1 cellular context compared by ENCODE assay signal in genomic region chr7:73734619-73735525, GRCh38.
TF ChIP-seq lines count a peak whose summit lies in the region.

No MANE protein-coding gene starts in this region.

TF ChIP-seq in HepG2, 621 proteins besides CTCF, POLR2A, EP300 and RAD21 (continued from another document and continues in another):
- TF ChIP-seq ZNF609 (CRISPR knock-in tag; IDR thresholded peaks at IDR 0.05; ENCODE audit: borderline replicate concordance), result no peak
- TF ChIP-seq GZF1 (CRISPR knock-in tag; IDR thresholded peaks at IDR 0.05), result no peak
- TF ChIP-seq ZNF749 (CRISPR knock-in tag; IDR thresholded peaks at IDR 0.05; ENCODE audit: borderline replicate concordance), result no peak
- 0 out of 2 replicates have a peak, but pooled peaks have one; percentile 15 for TF ChIP-seq FOXP4 (CRISPR knock-in tag; IDR thresholded peaks at IDR 0.05)
- no peak for TF ChIP-seq ETS1 (CRISPR knock-in tag; IDR thresholded peaks at IDR 0.05)
- no peak for TF ChIP-seq NPAS2 (CRISPR knock-in tag; IDR thresholded peaks at IDR 0.05; ENCODE audit: borderline replicate concordance)
- TF ChIP-seq NR2C2 (CRISPR knock-in tag; IDR thresholded peaks at IDR 0.05; ENCODE audit: borderline replicate concordance), result no peak
- 0 out of 2 replicates have a peak, but pooled peaks have one; percentile 52 for TF ChIP-seq POGZ (CRISPR knock-in tag; IDR thresholded peaks at IDR 0.05)
- TF ChIP-seq LCORL (IDR thresholded peaks at IDR 0.05), result no peak
- peak; percentile 48; the same call in 1 of the 2 replicates for TF ChIP-seq LCORL (CRISPR knock-in tag; IDR thresholded peaks at IDR 0.05)
- TF ChIP-seq EHMT2 (IDR thresholded peaks at IDR 0.05; ENCODE audit: borderline replicate concordance, low read depth, low read length), result no peak
- TF ChIP-seq PHF5A (CRISPR knock-in tag; IDR thresholded peaks at IDR 0.05; ENCODE audit: low read depth, unreplicated experiment), result peak; percentile 78
- TF ChIP-seq NR2F6 (IDR thresholded peaks at IDR 0.05), result no peak
- TF ChIP-seq NR2F6 (CRISPR knock-in tag; IDR thresholded peaks at IDR 0.05), result 0 out of 2 replicates have a peak, but pooled peaks have one; percentile 17
- TF ChIP-seq FOXJ3 (CRISPR knock-in tag; IDR thresholded peaks at IDR 0.05; ENCODE audit: borderline replicate concordance), result no peak
- no peak for TF ChIP-seq FLYWCH1 (CRISPR knock-in tag; IDR thresholded peaks at IDR 0.05)
- TF ChIP-seq MTERF4 (CRISPR knock-in tag; IDR thresholded peaks at IDR 0.05), result 0 out of 2 replicates have a peak, but pooled peaks have one; percentile 60
- peak; percentile 61 for TF ChIP-seq FOSL2 (CRISPR knock-in tag; IDR thresholded peaks at IDR 0.05)
- TF ChIP-seq ZZZ3 (CRISPR knock-in tag; IDR thresholded peaks at IDR 0.05; ENCODE audit: borderline replicate concordance), result peak; percentile 43; the same call in 1 of the 2 replicates
- peak; percentile 59 for TF ChIP-seq TEAD3 (CRISPR knock-in tag; optimal IDR thresholded peaks at IDR 0.05; ENCODE audit: borderline replicate concordance)
- TF ChIP-seq NCOA1 (CRISPR knock-in tag; IDR thresholded peaks at IDR 0.05), result no peak
- TF ChIP-seq SAP130 (CRISPR knock-in tag; IDR thresholded peaks at IDR 0.05; ENCODE audit: low read depth), result peak; percentile 80
- no peak for TF ChIP-seq NFIC (IDR thresholded peaks at IDR 0.05; ENCODE audit: low read length)
- no peak for TF ChIP-seq CBX2 (IDR thresholded peaks at IDR 0.05; ENCODE audit: low read depth, low read length)
- TF ChIP-seq CBX2 (CRISPR knock-in tag; IDR thresholded peaks at IDR 0.05; ENCODE audit: low read depth), result no peak
- TF ChIP-seq NFATC3 (CRISPR knock-in tag; IDR thresholded peaks at IDR 0.05), result no peak
- TF ChIP-seq RCOR2 (CRISPR knock-in tag; IDR thresholded peaks at IDR 0.05), result peak; percentile 57; the same call in 1 of the 2 replicates
- TF ChIP-seq ZNF512B (CRISPR knock-in tag; IDR thresholded peaks at IDR 0.05; ENCODE audit: borderline replicate concordance), result peak; percentile 43; the same call in 1 of the 2 replicates
- peak; percentile 21; the same call in 1 of the 2 replicates for TF ChIP-seq ZFP90 (CRISPR knock-in tag; IDR thresholded peaks at IDR 0.05; ENCODE audit: borderline replicate concordance)
- no peak for TF ChIP-seq ZFYVE20 (CRISPR knock-in tag; IDR thresholded peaks at IDR 0.05; ENCODE audit: borderline replicate concordance, low read depth)
- TF ChIP-seq SMC3 (IDR thresholded peaks at IDR 0.05; ENCODE audit: low read length), result peak; percentile 57
- TF ChIP-seq HNRNPL (IDR thresholded peaks at IDR 0.05; ENCODE audit: low read depth, low read length), result 0 out of 2 replicates have a peak, but pooled peaks have one; percentile 45
- TF ChIP-seq JUND (CRISPR knock-in tag; IDR thresholded peaks at IDR 0.05), result no peak
- no peak for TF ChIP-seq SP1 (IDR thresholded peaks at IDR 0.05)
- TF ChIP-seq SP1 (CRISPR knock-in tag; IDR thresholded peaks at IDR 0.05), result peak; percentile 82
- TF ChIP-seq GABPA (IDR thresholded peaks at IDR 0.05; ENCODE audit: low read depth, low read length), result no peak
- peak; percentile 70 for TF ChIP-seq GABPA (CRISPR knock-in tag; IDR thresholded peaks at IDR 0.05; ENCODE audit: low read depth)
- peak; percentile 41; the same call in 1 of the 2 replicates for TF ChIP-seq PATZ1 (CRISPR knock-in tag; IDR thresholded peaks at IDR 0.05)
- TF ChIP-seq ZNF17 (CRISPR knock-in tag; IDR thresholded peaks at IDR 0.05), result no peak
- peak; percentile 47; the same call in 1 of the 2 replicates for TF ChIP-seq TSC22D2 (CRISPR knock-in tag; IDR thresholded peaks at IDR 0.05; ENCODE audit: borderline replicate concordance)
- TF ChIP-seq ZNF138 (CRISPR knock-in tag; IDR thresholded peaks at IDR 0.05; ENCODE audit: low read depth), result no peak
- peak; percentile 43 for TF ChIP-seq AGO2 (optimal IDR thresholded peaks at IDR 0.05; ENCODE audit: low read depth, low read length)
- no peak for TF ChIP-seq RBM39 (IDR thresholded peaks at IDR 0.05; ENCODE audit: low read depth, low read length, poor library complexity, severe bottlenecking)
- TF ChIP-seq BRF2 (CRISPR knock-in tag; IDR thresholded peaks at IDR 0.05), result no peak
- TF ChIP-seq GATA4 (IDR thresholded peaks at IDR 0.05; ENCODE audit: borderline replicate concordance, low read depth), result no peak
- TF ChIP-seq ARID5B (CRISPR knock-in tag; IDR thresholded peaks at IDR 0.05), result 0 out of 2 replicates have a peak, but pooled peaks have one; percentile 30
